ENCODE assay signal across 10 cellular contexts in genomic region chr20:33679758-33680485, GRCh38. TPM values are rescaled to one million over a fixed set of nuclear protein-coding genes. Genes with fewer than 3 reads are reported as not detected.
DNase-seq lines count a peak whose midpoint lies in the region; ATAC-seq, FAIRE-seq and TF ChIP-seq lines count a peak whose summit lies in the region.
"Had no signal": no experiment of that assay in that cellular context is flagged by ENCODE, and none has a peak within 500 bp of the region (broad histone marks: within the 10 kb centered on the region; RNA-seq: fewer than 3 reads in every experiment).

No MANE protein-coding gene starts in this region.

- POLR2A ChIA-PET in OCI-LY7 (lab: Charles Lee), result interaction anchor here (0.5 to 1.4 kb wide), 7 partner anchors 11 to 434 kb away, joined by 3 to 8 read pairs (median 4); partner anchors contain the start of genes ACTL10, CBFA2T2 and PXMP4

- H3K27ac ChIP-seq in OCI-LY7 (ENCODE audit: low read depth, low read length, poor library complexity, severe bottlenecking) (peak overlapping the region; percentile 78), gastroesophageal sphincter (no peak overlapping the region), small intestine (ENCODE audit: low read depth in 1 of 2, low read length in 1 of 2) (no peak overlapping the region)

- 100% methylated on average over 2 of the region's 20 CpGs; no CpG with 5 or more reads in 1 of the 2 donors for WGBS in gastroesophageal sphincter (ENCODE audit: low coverage in 1 of 2), 2 donors
- 79 to 85% (median 80%) methylated on average over 20 of the region's 20 CpGs for WGBS in small intestine, 3 donors

- BruUV-seq in OCI-LY7 (replicated peaks; lab: Mats Ljungman, UMichigan), result no TSS peak

- peaks cover 62% of the 10 kb centered on the region for H3K79me2 ChIP-seq in OCI-LY7 (ENCODE audit: insufficient read depth, low read depth, low read length)

- no peak for TF ChIP-seq EP300 in gastroesophageal sphincter (IDR thresholded peaks at IDR 0.05)

- peaks cover 0 to 2% (median 0%) of the 10 kb centered on the region in 3 donors for H3K27me3 Mint-ChIP-seq in immature natural killer cell (ENCODE audit: low read depth in 3 of 3)

- H3K4me2 ChIP-seq in OCI-LY7 (ENCODE audit: low read length), result peak overlapping the region; percentile 97

- peaks cover 26% of the 10 kb centered on the region for H4K20me1 ChIP-seq in OCI-LY7 (ENCODE audit: insufficient read depth, low read length)

- in situ Hi-C loops in ACHN (cut with HindIII; ENCODE audit: low pct_ligation_motif_present, low pct_unique_long_range_greater_than_20kb, low sequenced_read_pairs), result no loop called here

- H3K9me2 ChIP-seq in OCI-LY7 (ENCODE audit: insufficient read depth, low read length), result no peaks in the 10 kb centered on the region

- H3K9me3 ChIP-seq in OCI-LY7 (ENCODE audit: low read length) (no peaks in the 10 kb centered on the region), gastroesophageal sphincter (no peaks in the 10 kb centered on the region), small intestine (ENCODE audit: control insufficient read depth, low read depth) (no peaks in the 10 kb centered on the region)

- H3K36me3 Mint-ChIP-seq in immature natural killer cell, result no peaks in the 10 kb centered on the region

- H3K27ac Mint-ChIP-seq in immature natural killer cell, result peak overlapping the region in 1 of 6 donors; percentile 62

- no peaks in the 10 kb centered on the region for H3K27me3 ChIP-seq in gastroesophageal sphincter
- no peaks in the 10 kb centered on the region for H3K27me3 ChIP-seq in small intestine (ENCODE audit: control insufficient read depth in 2 of 2, insufficient read depth in 2 of 2, low read length in 2 of 2)

- TF ChIP-seq CTCF in GM12875 (IDR thresholded peaks at IDR 0.05; ENCODE audit: borderline replicate concordance, insufficient read depth, low read depth, low read length) (0 out of 2 replicates have a peak, but pooled peaks have one; percentile 6), OCI-LY7 (conservative IDR thresholded peaks at IDR 0.05; ENCODE audit: low read length) (no peak), gastroesophageal sphincter (IDR thresholded peaks at IDR 0.05) (no peak)

- H3K4me3 Mint-ChIP-seq in immature natural killer cell, result no peak overlapping the region

- H3K4me1 ChIP-seq in OCI-LY7 (ENCODE audit: insufficient read depth, low read length, poor library complexity, severe bottlenecking) (peaks cover 70% of the 10 kb centered on the region), gastroesophageal sphincter (peaks cover 0 to 47% (median 24%) of the 10 kb centered on the region in 3 donors), small intestine (ENCODE audit: control insufficient read depth in 2 of 2, insufficient read depth in 1 of 2, low read depth in 1 of 2, low read length in 1 of 2) (peaks cover under 1 to 1% of the 10 kb centered on the region in 2 donors)

- no peak for TF ChIP-seq POLR2A in gastroesophageal sphincter (IDR thresholded peaks at IDR 0.05)

- H3K4me3 ChIP-seq in GM12875 (ENCODE audit: low read depth, low read length) (no peak overlapping the region), OCI-LY7 (ENCODE audit: low read depth, low read length, poor library complexity, severe bottlenecking) (peak overlapping the region; percentile 48), gastroesophageal sphincter (no peak overlapping the region), small intestine (ENCODE audit: low read depth in 1 of 2, low read length in 2 of 2) (no peak overlapping the region)

- no peak for FAIRE-seq in frontal cortex (lab: Jason Lieb, UNC)
- no peak for FAIRE-seq in small intestine (lab: Jason Lieb, UNC)

- no peak overlapping the region for H2AFZ ChIP-seq in OCI-LY7 (ENCODE audit: low read length)

- DNase-seq in OCI-LY7 (ENCODE audit: low spot score), result peak; percentile 96
- peak in 2 of 3 donors; percentile 25 to 29 for DNase-seq in immature natural killer cell
- DNase-seq in ACHN, result no peak
- no peak for DNase-seq in frontal cortex (ENCODE audit: low spot score in 2 of 2)
- no peak for DNase-seq in small intestine
- DNase-seq: DND-41, NCI-H526 had no signal

- H3K9me3 Mint-ChIP-seq in immature natural killer cell, result no peaks in the 10 kb centered on the region

- H3K36me3 ChIP-seq in OCI-LY7 (ENCODE audit: insufficient read depth, low read length) (peaks cover 96% of the 10 kb centered on the region), gastroesophageal sphincter (no peaks in the 10 kb centered on the region), small intestine (ENCODE audit: control insufficient read depth in 2 of 2, insufficient read depth in 2 of 2, low read length in 2 of 2) (no peaks in the 10 kb centered on the region)

- H3K4me1 Mint-ChIP-seq in immature natural killer cell, result peaks cover 6 to 15% of the 10 kb centered on the region in 2 donors

- peak; percentile 46 for ATAC-seq in GM21360 (IDR thresholded peaks at IDR 0.05; ENCODE audit: unreplicated experiment)
- no peak for ATAC-seq in gastroesophageal sphincter

- intact Hi-C loops in OCI-LY7 (cut with micrococcal nuclease; ENCODE audit: unreplicated experiment), result loop anchor here (10.0 kb wide), 1 partner anchor 1935 kb away; the partner anchor contains the start of gene SPAG4

- CTCF ChIA-PET in OCI-LY7 (lab: Charles Lee; ENCODE audit: unreplicated experiment), result interaction anchor here (2.9 kb wide), 1 partner anchor 12 kb away, joined by 16 read pairs; the partner anchor contains the start of gene ACTL10

RNA-seq across cellular contexts. Expression of gene NECAB3, which starts 5.7 kb away (rescaled TPM):
- 48.2 and 62.4 TPM in 2 replicates for total RNA-seq in OCI-LY7 (2014; rRNA removed; shearing (Covaris generic))
- total RNA-seq in OCI-LY7 (2022) (71.3 and 79.4 TPM in 2 replicates), frontal cortex (33.8 TPM), gastroesophageal sphincter (10 to 100 TPM; 30.6 to 71.9 (median 52.9) TPM)
- polyA plus RNA-seq in immature natural killer cell (1 to 10 TPM; 2.5 to 3.8 (median 2.9) TPM), small intestine (10 to 100 TPM; 30.6 to 54.8 (median 53.8) TPM)

RNA-seq across cellular contexts. Expression of gene E2F1, which starts 6.3 kb away (rescaled TPM):
- total RNA-seq in OCI-LY7 (2014; rRNA removed; shearing (Covaris generic)), result 128 and 135 TPM in 2 replicates
- 148 and 168 TPM in 2 replicates for total RNA-seq in OCI-LY7 (2022)
- polyA plus RNA-seq in immature natural killer cell, result 1 to 10 TPM; 1.5 to 2.5 (median 1.8) TPM
- 2.4 TPM for total RNA-seq in frontal cortex
- total RNA-seq in gastroesophageal sphincter, result 1 to 10 TPM in 3 of 4 donors, under 1 TPM in 1; 0.57 to 4.4 (median 1.5) TPM
- polyA plus RNA-seq in small intestine, result 10 to 100 TPM in 1 of 3 donors, 1 to 10 TPM in 2; 2.2 to 10.9 (median 2.5) TPM

RNA-seq across cellular contexts. Expression of gene ACTL10, which starts 13.2 kb away (rescaled TPM):
- 7.4 and 11.7 TPM in 2 replicates for total RNA-seq in OCI-LY7 (2014; rRNA removed; shearing (Covaris generic))
- total RNA-seq in OCI-LY7 (2022), result 5.1 and 5.6 TPM in 2 replicates
- polyA plus RNA-seq in immature natural killer cell, result 1 to 10 TPM; 3.4 to 7.0 (median 3.9) TPM
- total RNA-seq in frontal cortex, result 0.82 TPM
- total RNA-seq in gastroesophageal sphincter, result 1 to 10 TPM in 3 of 4 donors, under 1 TPM in 1; 0.54 to 2.7 (median 2.1) TPM
- polyA plus RNA-seq in small intestine, result 1 to 10 TPM in 2 of 3 donors, under 1 TPM in 1; 0.89 to 5.4 (median 1.6) TPM

RNA-seq across cellular contexts. Expression of gene C20orf144, which starts 17.8 kb away (rescaled TPM):
- 0.18 and 0.44 TPM in 2 replicates for total RNA-seq in OCI-LY7 (2014; rRNA removed; shearing (Covaris generic))
- total RNA-seq in OCI-LY7 (2022) (0.31 and 0.42 TPM in 2 replicates), frontal cortex (0.41 TPM), gastroesophageal sphincter (not detected)
- polyA plus RNA-seq in immature natural killer cell (under 1 TPM in 2 of 3 donors, not detected in 1; 0.13 to 0.22 TPM), small intestine (under 1 TPM in 1 of 3 donors, not detected in 2; 0.07 TPM)

RNA-seq across cellular contexts. Expression of gene PXMP4, which starts 40.2 kb away (rescaled TPM):
- total RNA-seq in OCI-LY7 (2014; rRNA removed; shearing (Covaris generic)), result 3.1 and 4.2 TPM in 2 replicates
- total RNA-seq in OCI-LY7 (2022) (7.8 and 8.2 TPM in 2 replicates), frontal cortex (10.6 TPM), gastroesophageal sphincter (1 to 10 TPM; 4.4 to 8.9 (median 6.8) TPM)
- polyA plus RNA-seq in immature natural killer cell (10 to 100 TPM in 2 of 3 donors, 1 to 10 TPM in 1; 6.8 to 16.6 (median 14.1) TPM), small intestine (1 to 10 TPM; 5.4 to 8.7 (median 7.2) TPM)

Comparison
In these comparisons a context has a peak if more than half of its experiments do, and no peak if none do; other contexts are left out.
1. DNase-seq: peak in OCI-LY7 (single experiment) and immature natural killer cell (2 of 3); none in ACHN (single experiment), frontal cortex (0 of 2) and small intestine (single experiment).
2. RNA of gene E2F1, which starts 6.3 kb away (total RNA-seq): 128 to 168 TPM in OCI-LY7; 2.4 TPM in frontal cortex (single experiment) and 0.57 to 4.4 TPM in gastroesophageal sphincter; every median in the first group is over 10 times any median in the second.